28 cellular contexts compared by ENCODE assay signal in the genomic region with DNA sequence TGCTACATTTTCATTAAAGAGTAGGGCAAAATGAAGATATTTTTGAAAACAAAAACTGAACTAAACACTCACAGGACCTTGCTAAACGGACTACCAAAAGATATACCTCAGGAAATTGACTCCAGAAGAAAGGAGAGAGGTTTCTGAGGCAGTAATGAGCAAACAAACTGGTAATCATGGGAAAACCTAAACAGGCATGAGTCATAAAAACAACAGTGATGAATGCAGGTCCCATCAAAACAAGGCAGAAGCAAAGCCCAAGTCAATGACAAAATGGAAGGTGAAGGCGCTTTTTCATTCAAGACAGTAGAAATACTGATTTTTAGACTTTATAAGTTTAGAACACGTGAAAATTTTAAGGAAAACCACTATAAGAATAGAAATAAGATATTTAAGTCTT.
DNase-seq lines count a peak whose midpoint lies in the region; ATAC-seq, FAIRE-seq and TF ChIP-seq lines count a peak whose summit lies in the region.
"Had no signal": no experiment of that assay in that cellular context is flagged by ENCODE, and none has a peak within 500 bp of the region (broad histone marks: within the 10 kb centered on the region; RNA-seq: fewer than 3 reads in every experiment).

No MANE protein-coding gene starts in this region.

- no peaks in the 10 kb centered on the region for H3K36me3 Mint-ChIP-seq in activated T-cell treated with anti-CD3 and anti-CD28 coated beads, Interleukin-2, amount 50 U/mL, for 24 hours (ENCODE audit: low read depth)

- peaks cover 27% of the 10 kb centered on the region for H3K27me3 Mint-ChIP-seq in activated T-cell treated with anti-CD3 and anti-CD28 coated beads, Interleukin-2, amount 50 U/mL, for 24 hours

- H3K9me3 ChIP-seq in A549 (peaks cover 4% of the 10 kb centered on the region; the same call in 1 of the 3 replicates), HCT116 (ENCODE audit: control insufficient read depth in 1 of 2, insufficient read depth in 1 of 2, low read depth in 1 of 2, low read length in 2 of 2) (no peaks in the 10 kb centered on the region), spleen (peaks cover 4 to 29% (median 27%) of the 10 kb centered on the region in 8 donors), stomach (peaks cover 0 to 26% (median 21%) of the 10 kb centered on the region in 4 donors)
- H3K9me3 ChIP-seq: SK-N-SH had no signal

- POLR2A ChIA-PET in A549 (lab: Yijun Ruan, JAX), result no interaction called here
- POLR2A ChIA-PET in HCT116 (lab: Charles Lee), result no interaction called here

- TF ChIP-seq RAD21 in A549 (conservative IDR thresholded peaks at IDR 0.05 in 1 of 2, IDR thresholded peaks at IDR 0.05 in 1 of 2), result no peak
- no peak for TF ChIP-seq RAD21 in HCT116 (IDR thresholded peaks at IDR 0.05; ENCODE audit: low read depth)

- RAD21 ChIA-PET in HCT116 (lab: Charles Lee; ENCODE audit: low non-redundant PET in 1 of 2, low total read pairs in 2 of 2, uncharacterized antibody in 2 of 2, unreplicated experiment in 2 of 2), result no interaction called here

- CTCF ChIA-PET in A549 (lab: Yijun Ruan, JAX) (no interaction called here), HCT116 (lab: Charles Lee) (no interaction called here)

- no peaks in the 10 kb centered on the region for H3K9me2 ChIP-seq in HCT116 (ENCODE audit: insufficient read depth)
- H3K9me2 ChIP-seq: SK-N-SH had no signal

- TF ChIP-seq POLR2A in A549 (IDR thresholded peaks at IDR 0.05; ENCODE audit: low read length) (no peak), HCT116 (IDR thresholded peaks at IDR 0.05; ENCODE audit: borderline replicate concordance, extremely low read depth, insufficient read depth, insufficient read length) (no peak), spleen (IDR thresholded peaks at IDR 0.05) (no peak), stomach (IDR thresholded peaks at IDR 0.05) (no peak)

- H4K20me1 ChIP-seq in HCT116 (ENCODE audit: insufficient read depth), result no peaks in the 10 kb centered on the region
- H4K20me1 ChIP-seq: BLaER1 had no signal

- H3K9ac ChIP-seq in HCT116 (ENCODE audit: low read length), result no peak overlapping the region
- H3K9ac ChIP-seq: BLaER1, SK-N-SH had no signal

- ATAC-seq in A549, result no peak
- no peak for ATAC-seq in HCT116
- ATAC-seq: foreskin keratinocyte, heart right ventricle, lower lobe of right lung, T-helper 17 cell had no signal

- H3K27me3 ChIP-seq in HCT116 (ENCODE audit: insufficient read depth, low read length), result peaks cover 13% of the 10 kb centered on the region
- no peaks in the 10 kb centered on the region for H3K27me3 ChIP-seq in spleen (replicated peaks in 1 of 7)
- no peaks in the 10 kb centered on the region for H3K27me3 ChIP-seq in stomach
- H3K27me3 ChIP-seq: BLaER1, dorsolateral prefrontal cortex, heart right ventricle, tibial nerve had no signal

- H3K27ac ChIP-seq in A549, result no peak overlapping the region
- H3K27ac ChIP-seq in HCT116 (ENCODE audit: low read depth, low read length), result no peak overlapping the region
- H3K27ac ChIP-seq in spleen, result no peak overlapping the region
- no peak overlapping the region for H3K27ac ChIP-seq in stomach
- H3K27ac ChIP-seq: BLaER1, dorsolateral prefrontal cortex, foreskin keratinocyte, heart right ventricle, lower lobe of right lung, tibial nerve had no signal

- WGBS in A549 (ENCODE audit: missing lambda C conversion rate), result 38% methylated on average over 3 of the region's 3 CpGs
- 67 to 87% (median 81%) methylated on average over 3 of the region's 3 CpGs for WGBS in spleen, 5 donors
- 78 to 86% (median 83%) methylated on average over 3 of the region's 3 CpGs for WGBS in stomach, 5 donors

- intact Hi-C loops in HCT116 (cut with micrococcal nuclease), result no loop called here
- intact Hi-C loops in spleen (cut with DNase I; ENCODE audit: low total_unique reads), result no loop called here
- intact Hi-C loops in stomach (cut with DNase I; ENCODE audit: low total_unique reads), result no loop called here

- H3K4me2 ChIP-seq in A549, result no peak overlapping the region
- no peak overlapping the region for H3K4me2 ChIP-seq in HCT116 (ENCODE audit: low read length)
- H3K4me2 ChIP-seq: BLaER1, SK-N-SH had no signal

- H3K4me1 ChIP-seq in A549 (no peaks in the 10 kb centered on the region), HCT116 (ENCODE audit: control insufficient read depth in 1 of 2, insufficient read depth in 2 of 2, low read length in 2 of 2) (no peaks in the 10 kb centered on the region), spleen (no peaks in the 10 kb centered on the region), stomach (no peaks in the 10 kb centered on the region)
- H3K4me1 ChIP-seq: BLaER1, foreskin keratinocyte, heart right ventricle, lower lobe of right lung, tibial nerve had no signal

- H3K4me1 Mint-ChIP-seq in activated T-cell treated with anti-CD3 and anti-CD28 coated beads, Interleukin-2, amount 50 U/mL, for 24 hours (ENCODE audit: low read depth), result no peaks in the 10 kb centered on the region
- H3K4me1 Mint-ChIP-seq: activated CD4-positive, alpha-beta memory T cell treated with anti-CD3 and anti-CD28 coated beads, Interleukin-2, amount 10 ng/mL, durations not matched to agents 7 days and 5 days; activated naive CD8-positive, alpha-beta T cell treated with anti-CD3 and anti-CD28 coated beads for 36 hours; central memory CD8-positive, alpha-beta T cell; T-helper 17 cell had no signal

- H3K4me3 Mint-ChIP-seq in activated T-cell treated with anti-CD3 and anti-CD28 coated beads, Interleukin-2, amount 50 U/mL, for 24 hours, result no peak overlapping the region
- H3K4me3 Mint-ChIP-seq: activated CD4-positive, alpha-beta memory T cell treated with anti-CD3 and anti-CD28 coated beads, Interleukin-2, amount 10 ng/mL, durations not matched to agents 7 days and 5 days; activated naive CD8-positive, alpha-beta T cell treated with anti-CD3 and anti-CD28 coated beads for 36 hours; central memory CD8-positive, alpha-beta T cell; nephron progenitor cell; T-helper 17 cell had no signal

- no peak overlapping the region for H3K4me3 ChIP-seq in A549
- H3K4me3 ChIP-seq in HCT116 (replicated peaks in 1 of 2; ENCODE audit: low read depth in 1 of 2, low read length in 2 of 2), result no peak overlapping the region
- no peak overlapping the region for H3K4me3 ChIP-seq in fibroblast of villous mesenchyme (ENCODE audit: low read depth, low read length)
- H3K4me3 ChIP-seq in spleen, result no peak overlapping the region
- H3K4me3 ChIP-seq in stomach, result no peak overlapping the region
- H3K4me3 ChIP-seq: BLaER1, dorsolateral prefrontal cortex, heart right ventricle, lower lobe of right lung, tibial nerve had no signal

- DNase-seq in A549 (ENCODE audit: low read depth in 1 of 2, low spot score in 1 of 2) (peak in 1 of 2 experiments; percentile 3), HCT116 (ENCODE audit: low read depth, low spot score) (peak; percentile 1), SW480 (ENCODE audit: low spot score) (peak; percentile 44), fibroblast of villous mesenchyme (ENCODE audit: low read depth) (peak; percentile 11), spleen (no peak), NCI-H526 treated with DMSO at 0.1 percent for 48 hours (lab: John Stamatoyannopoulos, UW) (no peak), stomach (no peak)
- DNase-seq in activated T-cell treated with anti-CD3 and anti-CD28 coated beads, Interleukin-2, amount 50 U/mL, for 24 hours, result no peak
- DNase-seq: activated CD4-positive, alpha-beta memory T cell treated with anti-CD3 and anti-CD28 coated beads, Interleukin-2, amount 10 ng/mL, durations not matched to agents 7 days and 5 days; activated CD4-positive, alpha-beta T cell treated with anti-CD3 and anti-CD28 coated beads for 1 hour; activated naive CD8-positive, alpha-beta T cell treated with anti-CD3 and anti-CD28 coated beads for 36 hours; dorsolateral prefrontal cortex; heart right ventricle; kidney glomerular epithelial cell; lower lobe of right lung; NCI-H1092 treated with DMSO at 0.1 percent for 48 hours; NCI-H187; nephron progenitor cell; retina; SK-N-SH; small intestine; stimulated activated CD4-positive, alpha-beta T cell treated with anti-CD3 and anti-CD28 coated beads, Interleukin-1b, Interleukin-23, amount 100 ng/mL, for 48 hours; T-helper 17 cell had no signal

- no peak for FAIRE-seq in A549 (lab: Jason Lieb, UNC)
- FAIRE-seq: astrocyte, small intestine had no signal

- H2AFZ ChIP-seq in HCT116 (ENCODE audit: low read depth, low read length, poor library complexity, severe bottlenecking), result no peak overlapping the region

- TF ChIP-seq CTCF in A549 (IDR thresholded peaks at IDR 0.05), result no peak
- TF ChIP-seq CTCF in HCT116 (IDR thresholded peaks at IDR 0.05 in 2 of 3, conservative IDR thresholded peaks at IDR 0.05 in 1 of 3; ENCODE audit: borderline replicate concordance in 1 of 3, insufficient read depth in 1 of 3, low read depth in 2 of 3, low read length in 2 of 3), result no peak
- TF ChIP-seq CTCF in fibroblast of villous mesenchyme (IDR thresholded peaks at IDR 0.05; ENCODE audit: insufficient read depth, low read depth, low read length), result no peak
- TF ChIP-seq CTCF in spleen (IDR thresholded peaks at IDR 0.05 in 8 of 11, conservative IDR thresholded peaks at IDR 0.05 in 3 of 11), result no peak
- no peak for TF ChIP-seq CTCF in stomach (IDR thresholded peaks at IDR 0.05)

- BruUV-seq in HCT116 (replicated peaks; lab: Mats Ljungman, UMichigan), result no TSS peak

- H3K36me3 ChIP-seq in HCT116 (ENCODE audit: control insufficient read depth in 1 of 2, insufficient read depth in 2 of 2, low read length in 2 of 2) (no peaks in the 10 kb centered on the region), spleen (no peaks in the 10 kb centered on the region), stomach (peaks cover 0 to 5% (median 0%) of the 10 kb centered on the region in 4 donors)
- H3K36me3 ChIP-seq: BLaER1, heart right ventricle, lower lobe of right lung had no signal

- TF ChIP-seq EP300 in A549 (IDR thresholded peaks at IDR 0.05) (no peak), stomach (IDR thresholded peaks at IDR 0.05) (no peak)

- no peaks in the 10 kb centered on the region for H3K79me2 ChIP-seq in HCT116 (ENCODE audit: insufficient read depth, low read length)

- no peak overlapping the region for H3K27ac Mint-ChIP-seq in activated T-cell treated with anti-CD3 and anti-CD28 coated beads, Interleukin-2, amount 50 U/mL, for 24 hours
- H3K27ac Mint-ChIP-seq: activated CD4-positive, alpha-beta memory T cell treated with anti-CD3 and anti-CD28 coated beads, Interleukin-2, amount 10 ng/mL, durations not matched to agents 7 days and 5 days; activated naive CD8-positive, alpha-beta T cell treated with anti-CD3 and anti-CD28 coated beads for 36 hours; nephron progenitor cell; T-helper 17 cell had no signal

- H3K9me3 Mint-ChIP-seq in activated T-cell treated with anti-CD3 and anti-CD28 coated beads, Interleukin-2, amount 50 U/mL, for 24 hours, result peaks cover 19% of the 10 kb centered on the region

TF ChIP-seq in A549, 52 proteins besides CTCF, POLR2A, EP300 and RAD21 (continues in another document):
- TF ChIP-seq FOSL2 (IDR thresholded peaks at IDR 0.05) (no peak), FOSL2 (CRISPR knock-in tag; IDR thresholded peaks at IDR 0.05) (peak; percentile 23), PHF8 (IDR thresholded peaks at IDR 0.05; ENCODE audit: borderline replicate concordance, low read depth) (no peak), HDAC2 (IDR thresholded peaks at IDR 0.05) (no peak)

TF ChIP-seq in HCT116, 20 proteins besides CTCF, POLR2A, EP300 and RAD21 (continues in another document):
- TF ChIP-seq EZH2phosphoT487 (IDR thresholded peaks at IDR 0.05; ENCODE audit: borderline replicate concordance), result no peak
- no peak for TF ChIP-seq JUND (IDR thresholded peaks at IDR 0.05)
- no peak for TF ChIP-seq EGR1 (IDR thresholded peaks at IDR 0.05; ENCODE audit: low read depth)
- TF ChIP-seq CEBPB (IDR thresholded peaks at IDR 0.05; ENCODE audit: low read depth), result no peak

Comparison
In these comparisons a context has a peak if more than half of its experiments do, and no peak if none do; other contexts are left out.
1. DNase-seq: peak in HCT116 (single experiment), SW480 (single experiment) and fibroblast of villous mesenchyme (single experiment); none in spleen (single experiment), activated T-cell treated with anti-CD3 and anti-CD28 coated beads, Interleukin-2, amount 50 U/mL, for 24 hours (single experiment), NCI-H526 treated with DMSO at 0.1 percent for 48 hours (single experiment) and stomach (single experiment).